Comparison of ENCODE assay signal across 1 cellular context in the genomic region with DNA sequence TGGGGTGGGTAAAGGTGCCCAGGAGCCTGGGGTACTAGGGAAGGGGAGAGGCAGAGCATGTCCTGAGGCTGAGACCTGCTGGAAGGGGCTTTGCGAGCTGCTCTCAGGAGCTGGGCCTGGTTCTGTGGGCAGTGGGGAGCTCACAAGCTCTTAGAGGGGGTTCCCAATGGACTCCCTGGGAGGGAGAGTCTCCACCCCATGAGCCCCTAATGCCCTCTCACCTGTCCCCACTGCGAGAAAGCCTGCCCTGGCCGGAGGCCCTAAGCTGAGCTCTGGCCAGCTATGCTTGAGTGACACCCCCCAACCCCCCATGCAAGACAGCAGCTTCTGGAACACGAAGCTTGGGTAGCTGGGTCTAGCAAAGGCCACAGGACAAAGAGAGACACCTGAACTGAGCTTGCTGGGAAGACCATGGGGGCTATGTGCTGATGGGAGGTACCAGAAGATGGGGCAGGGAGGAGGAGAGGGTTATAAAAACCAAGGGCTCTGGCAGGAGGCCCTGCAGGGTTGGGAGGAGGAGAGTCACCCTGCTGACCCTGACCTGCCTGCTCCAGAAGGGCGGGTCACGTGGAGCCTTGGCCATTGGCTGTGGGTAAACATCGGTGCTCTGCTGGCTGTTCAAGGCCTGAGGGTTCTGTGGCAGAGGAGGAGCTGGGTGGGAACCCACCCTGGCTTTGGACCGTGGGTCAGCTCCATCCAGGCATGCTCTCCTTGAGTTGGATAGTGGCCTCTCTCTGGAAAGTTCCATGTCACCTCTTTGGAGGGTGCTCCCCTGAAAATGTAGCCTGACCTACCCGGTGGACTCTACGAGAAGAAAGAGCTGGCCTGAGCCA.
A peak's percentile ranks its signal among the peaks of the same experiment; 100 is the strongest.
TF ChIP-seq lines count a peak whose summit lies in the region.

No MANE protein-coding gene starts in this region.

TF ChIP-seq in K562, 482 proteins besides CTCF, POLR2A, EP300 and RAD21 (continues in another document):
- TF ChIP-seq TOE1 (IDR thresholded peaks at IDR 0.05; ENCODE audit: borderline replicate concordance) (0 out of 2 replicates have a peak, but pooled peaks have one; percentile 57), TOE1 (CRISPR knock-in tag; IDR thresholded peaks at IDR 0.05; ENCODE audit: borderline replicate concordance, low read depth) (no peak), NFIC (IDR thresholded peaks at IDR 0.05) (peak; percentile 51; the same call in 1 of the 2 replicates), RFX1 (IDR thresholded peaks at IDR 0.05) (no peak), ETS2 (tag; IDR thresholded peaks at IDR 0.05; ENCODE audit: borderline replicate concordance, poor library complexity, severe bottlenecking) (no peak), ESRRA (IDR thresholded peaks at IDR 0.05; ENCODE audit: borderline replicate concordance, low read depth) (peak; percentile 57; the same call in 1 of the 2 replicates), GTF2A2 (tag; IDR thresholded peaks at IDR 0.05) (no peak)
- TF ChIP-seq, protein P1, sequence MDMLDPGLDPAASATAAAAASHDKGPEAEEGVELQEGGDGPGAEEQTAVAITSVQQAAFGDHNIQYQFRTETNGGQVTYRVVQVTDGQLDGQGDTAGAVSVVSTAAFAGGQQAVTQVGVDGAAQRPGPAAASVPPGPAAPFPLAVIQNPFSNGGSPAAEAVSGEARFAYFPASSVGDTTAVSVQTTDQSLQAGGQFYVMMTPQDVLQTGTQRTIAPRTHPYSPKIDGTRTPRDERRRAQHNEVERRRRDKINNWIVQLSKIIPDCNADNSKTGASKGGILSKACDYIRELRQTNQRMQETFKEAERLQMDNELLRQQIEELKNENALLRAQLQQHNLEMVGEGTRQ (CRISPR knock-in tag; IDR thresholded peaks at IDR 0.05), result peak; percentile 97
- TF ChIP-seq, protein P2, sequence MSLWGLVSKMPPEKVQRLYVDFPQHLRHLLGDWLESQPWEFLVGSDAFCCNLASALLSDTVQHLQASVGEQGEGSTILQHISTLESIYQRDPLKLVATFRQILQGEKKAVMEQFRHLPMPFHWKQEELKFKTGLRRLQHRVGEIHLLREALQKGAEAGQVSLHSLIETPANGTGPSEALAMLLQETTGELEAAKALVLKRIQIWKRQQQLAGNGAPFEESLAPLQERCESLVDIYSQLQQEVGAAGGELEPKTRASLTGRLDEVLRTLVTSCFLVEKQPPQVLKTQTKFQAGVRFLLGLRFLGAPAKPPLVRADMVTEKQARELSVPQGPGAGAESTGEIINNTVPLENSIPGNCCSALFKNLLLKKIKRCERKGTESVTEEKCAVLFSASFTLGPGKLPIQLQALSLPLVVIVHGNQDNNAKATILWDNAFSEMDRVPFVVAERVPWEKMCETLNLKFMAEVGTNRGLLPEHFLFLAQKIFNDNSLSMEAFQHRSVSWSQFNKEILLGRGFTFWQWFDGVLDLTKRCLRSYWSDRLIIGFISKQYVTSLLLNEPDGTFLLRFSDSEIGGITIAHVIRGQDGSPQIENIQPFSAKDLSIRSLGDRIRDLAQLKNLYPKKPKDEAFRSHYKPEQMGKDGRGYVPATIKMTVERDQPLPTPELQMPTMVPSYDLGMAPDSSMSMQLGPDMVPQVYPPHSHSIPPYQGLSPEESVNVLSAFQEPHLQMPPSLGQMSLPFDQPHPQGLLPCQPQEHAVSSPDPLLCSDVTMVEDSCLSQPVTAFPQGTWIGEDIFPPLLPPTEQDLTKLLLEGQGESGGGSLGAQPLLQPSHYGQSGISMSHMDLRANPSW (CRISPR knock-in tag; IDR thresholded peaks at IDR 0.05), result no peak
- TF ChIP-seq, protein P3, sequence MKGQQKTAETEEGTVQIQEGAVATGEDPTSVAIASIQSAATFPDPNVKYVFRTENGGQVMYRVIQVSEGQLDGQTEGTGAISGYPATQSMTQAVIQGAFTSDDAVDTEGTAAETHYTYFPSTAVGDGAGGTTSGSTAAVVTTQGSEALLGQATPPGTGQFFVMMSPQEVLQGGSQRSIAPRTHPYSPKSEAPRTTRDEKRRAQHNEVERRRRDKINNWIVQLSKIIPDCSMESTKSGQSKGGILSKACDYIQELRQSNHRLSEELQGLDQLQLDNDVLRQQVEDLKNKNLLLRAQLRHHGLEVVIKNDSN (CRISPR knock-in tag; IDR thresholded peaks at IDR 0.05), result peak; percentile 96
- TF ChIP-seq, protein P4, sequence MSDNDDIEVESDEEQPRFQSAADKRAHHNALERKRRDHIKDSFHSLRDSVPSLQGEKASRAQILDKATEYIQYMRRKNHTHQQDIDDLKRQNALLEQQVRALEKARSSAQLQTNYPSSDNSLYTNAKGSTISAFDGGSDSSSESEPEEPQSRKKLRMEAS (CRISPR knock-in tag; IDR thresholded peaks at IDR 0.05), result peak; percentile 41; the same call in 1 of the 2 replicates
- TF ChIP-seq, protein P5, sequence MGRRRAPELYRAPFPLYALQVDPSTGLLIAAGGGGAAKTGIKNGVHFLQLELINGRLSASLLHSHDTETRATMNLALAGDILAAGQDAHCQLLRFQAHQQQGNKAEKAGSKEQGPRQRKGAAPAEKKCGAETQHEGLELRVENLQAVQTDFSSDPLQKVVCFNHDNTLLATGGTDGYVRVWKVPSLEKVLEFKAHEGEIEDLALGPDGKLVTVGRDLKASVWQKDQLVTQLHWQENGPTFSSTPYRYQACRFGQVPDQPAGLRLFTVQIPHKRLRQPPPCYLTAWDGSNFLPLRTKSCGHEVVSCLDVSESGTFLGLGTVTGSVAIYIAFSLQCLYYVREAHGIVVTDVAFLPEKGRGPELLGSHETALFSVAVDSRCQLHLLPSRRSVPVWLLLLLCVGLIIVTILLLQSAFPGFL (CRISPR knock-in tag; IDR thresholded peaks at IDR 0.05), result no peak
- TF ChIP-seq, protein P6, sequence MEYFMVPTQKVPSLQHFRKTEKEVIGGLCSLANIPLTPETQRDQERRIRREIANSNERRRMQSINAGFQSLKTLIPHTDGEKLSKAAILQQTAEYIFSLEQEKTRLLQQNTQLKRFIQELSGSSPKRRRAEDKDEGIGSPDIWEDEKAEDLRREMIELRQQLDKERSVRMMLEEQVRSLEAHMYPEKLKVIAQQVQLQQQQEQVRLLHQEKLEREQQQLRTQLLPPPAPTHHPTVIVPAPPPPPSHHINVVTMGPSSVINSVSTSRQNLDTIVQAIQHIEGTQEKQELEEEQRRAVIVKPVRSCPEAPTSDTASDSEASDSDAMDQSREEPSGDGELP (CRISPR knock-in tag; IDR thresholded peaks at IDR 0.05; ENCODE audit: borderline replicate concordance), result no peak
- TF ChIP-seq, protein P7, sequence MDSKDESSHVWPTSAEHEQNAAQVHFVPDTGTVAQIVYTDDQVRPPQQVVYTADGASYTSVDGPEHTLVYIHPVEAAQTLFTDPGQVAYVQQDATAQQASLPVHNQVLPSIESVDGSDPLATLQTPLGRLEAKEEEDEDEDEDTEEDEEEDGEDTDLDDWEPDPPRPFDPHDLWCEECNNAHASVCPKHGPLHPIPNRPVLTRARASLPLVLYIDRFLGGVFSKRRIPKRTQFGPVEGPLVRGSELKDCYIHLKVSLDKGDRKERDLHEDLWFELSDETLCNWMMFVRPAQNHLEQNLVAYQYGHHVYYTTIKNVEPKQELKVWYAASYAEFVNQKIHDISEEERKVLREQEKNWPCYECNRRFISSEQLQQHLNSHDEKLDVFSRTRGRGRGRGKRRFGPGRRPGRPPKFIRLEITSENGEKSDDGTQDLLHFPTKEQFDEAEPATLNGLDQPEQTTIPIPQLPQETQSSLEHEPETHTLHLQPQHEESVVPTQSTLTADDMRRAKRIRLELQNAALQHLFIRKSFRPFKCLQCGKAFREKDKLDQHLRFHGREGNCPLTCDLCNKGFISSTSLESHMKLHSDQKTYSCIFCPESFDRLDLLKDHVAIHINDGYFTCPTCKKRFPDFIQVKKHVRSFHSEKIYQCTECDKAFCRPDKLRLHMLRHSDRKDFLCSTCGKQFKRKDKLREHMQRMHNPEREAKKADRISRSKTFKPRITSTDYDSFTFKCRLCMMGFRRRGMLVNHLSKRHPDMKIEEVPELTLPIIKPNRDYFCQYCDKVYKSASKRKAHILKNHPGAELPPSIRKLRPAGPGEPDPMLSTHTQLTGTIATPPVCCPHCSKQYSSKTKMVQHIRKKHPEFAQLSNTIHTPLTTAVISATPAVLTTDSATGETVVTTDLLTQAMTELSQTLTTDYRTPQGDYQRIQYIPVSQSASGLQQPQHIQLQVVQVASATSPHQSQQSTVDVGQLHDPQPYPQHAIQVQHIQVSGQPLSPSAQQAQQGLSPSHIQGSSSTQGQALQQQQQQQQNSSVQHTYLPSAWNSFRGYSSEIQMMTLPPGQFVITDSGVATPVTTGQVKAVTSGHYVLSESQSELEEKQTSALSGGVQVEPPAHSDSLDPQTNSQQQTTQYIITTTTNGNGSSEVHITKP (IDR thresholded peaks at IDR 0.05; ENCODE audit: partially characterized antibody), result peak; percentile 68
- TF ChIP-seq, protein P8, sequence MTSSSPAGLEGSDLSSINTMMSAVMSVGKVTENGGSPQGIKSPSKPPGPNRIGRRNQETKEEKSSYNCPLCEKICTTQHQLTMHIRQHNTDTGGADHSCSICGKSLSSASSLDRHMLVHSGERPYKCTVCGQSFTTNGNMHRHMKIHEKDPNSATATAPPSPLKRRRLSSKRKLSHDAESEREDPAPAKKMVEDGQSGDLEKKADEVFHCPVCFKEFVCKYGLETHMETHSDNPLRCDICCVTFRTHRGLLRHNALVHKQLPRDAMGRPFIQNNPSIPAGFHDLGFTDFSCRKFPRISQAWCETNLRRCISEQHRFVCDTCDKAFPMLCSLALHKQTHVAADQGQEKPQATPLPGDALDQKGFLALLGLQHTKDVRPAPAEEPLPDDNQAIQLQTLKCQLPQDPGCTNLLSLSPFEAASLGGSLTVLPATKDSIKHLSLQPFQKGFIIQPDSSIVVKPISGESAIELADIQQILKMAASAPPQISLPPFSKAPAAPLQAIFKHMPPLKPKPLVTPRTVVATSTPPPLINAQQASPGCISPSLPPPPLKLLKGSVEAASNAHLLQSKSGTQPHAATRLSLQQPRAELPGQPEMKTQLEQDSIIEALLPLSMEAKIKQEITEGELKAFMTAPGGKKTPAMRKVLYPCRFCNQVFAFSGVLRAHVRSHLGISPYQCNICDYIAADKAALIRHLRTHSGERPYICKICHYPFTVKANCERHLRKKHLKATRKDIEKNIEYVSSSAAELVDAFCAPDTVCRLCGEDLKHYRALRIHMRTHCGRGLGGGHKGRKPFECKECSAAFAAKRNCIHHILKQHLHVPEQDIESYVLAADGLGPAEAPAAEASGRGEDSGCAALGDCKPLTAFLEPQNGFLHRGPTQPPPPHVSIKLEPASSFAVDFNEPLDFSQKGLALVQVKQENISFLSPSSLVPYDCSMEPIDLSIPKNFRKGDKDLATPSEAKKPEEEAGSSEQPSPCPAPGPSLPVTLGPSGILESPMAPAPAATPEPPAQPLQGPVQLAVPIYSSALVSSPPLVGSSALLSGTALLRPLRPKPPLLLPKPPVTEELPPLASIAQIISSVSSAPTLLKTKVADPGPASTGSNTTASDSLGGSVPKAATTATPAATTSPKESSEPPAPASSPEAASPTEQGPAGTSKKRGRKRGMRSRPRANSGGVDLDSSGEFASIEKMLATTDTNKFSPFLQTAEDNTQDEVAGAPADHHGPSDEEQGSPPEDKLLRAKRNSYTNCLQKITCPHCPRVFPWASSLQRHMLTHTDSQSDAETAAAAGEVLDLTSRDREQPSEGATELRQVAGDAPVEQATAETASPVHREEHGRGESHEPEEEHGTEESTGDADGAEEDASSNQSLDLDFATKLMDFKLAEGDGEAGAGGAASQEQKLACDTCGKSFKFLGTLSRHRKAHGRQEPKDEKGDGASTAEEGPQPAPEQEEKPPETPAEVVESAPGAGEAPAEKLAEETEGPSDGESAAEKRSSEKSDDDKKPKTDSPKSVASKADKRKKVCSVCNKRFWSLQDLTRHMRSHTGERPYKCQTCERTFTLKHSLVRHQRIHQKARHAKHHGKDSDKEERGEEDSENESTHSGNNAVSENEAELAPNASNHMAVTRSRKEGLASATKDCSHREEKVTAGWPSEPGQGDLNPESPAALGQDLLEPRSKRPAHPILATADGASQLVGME (CRISPR knock-in tag; IDR thresholded peaks at IDR 0.05), result peak; percentile 27; the same call in 1 of the 2 replicates
- TF ChIP-seq, protein P9, sequence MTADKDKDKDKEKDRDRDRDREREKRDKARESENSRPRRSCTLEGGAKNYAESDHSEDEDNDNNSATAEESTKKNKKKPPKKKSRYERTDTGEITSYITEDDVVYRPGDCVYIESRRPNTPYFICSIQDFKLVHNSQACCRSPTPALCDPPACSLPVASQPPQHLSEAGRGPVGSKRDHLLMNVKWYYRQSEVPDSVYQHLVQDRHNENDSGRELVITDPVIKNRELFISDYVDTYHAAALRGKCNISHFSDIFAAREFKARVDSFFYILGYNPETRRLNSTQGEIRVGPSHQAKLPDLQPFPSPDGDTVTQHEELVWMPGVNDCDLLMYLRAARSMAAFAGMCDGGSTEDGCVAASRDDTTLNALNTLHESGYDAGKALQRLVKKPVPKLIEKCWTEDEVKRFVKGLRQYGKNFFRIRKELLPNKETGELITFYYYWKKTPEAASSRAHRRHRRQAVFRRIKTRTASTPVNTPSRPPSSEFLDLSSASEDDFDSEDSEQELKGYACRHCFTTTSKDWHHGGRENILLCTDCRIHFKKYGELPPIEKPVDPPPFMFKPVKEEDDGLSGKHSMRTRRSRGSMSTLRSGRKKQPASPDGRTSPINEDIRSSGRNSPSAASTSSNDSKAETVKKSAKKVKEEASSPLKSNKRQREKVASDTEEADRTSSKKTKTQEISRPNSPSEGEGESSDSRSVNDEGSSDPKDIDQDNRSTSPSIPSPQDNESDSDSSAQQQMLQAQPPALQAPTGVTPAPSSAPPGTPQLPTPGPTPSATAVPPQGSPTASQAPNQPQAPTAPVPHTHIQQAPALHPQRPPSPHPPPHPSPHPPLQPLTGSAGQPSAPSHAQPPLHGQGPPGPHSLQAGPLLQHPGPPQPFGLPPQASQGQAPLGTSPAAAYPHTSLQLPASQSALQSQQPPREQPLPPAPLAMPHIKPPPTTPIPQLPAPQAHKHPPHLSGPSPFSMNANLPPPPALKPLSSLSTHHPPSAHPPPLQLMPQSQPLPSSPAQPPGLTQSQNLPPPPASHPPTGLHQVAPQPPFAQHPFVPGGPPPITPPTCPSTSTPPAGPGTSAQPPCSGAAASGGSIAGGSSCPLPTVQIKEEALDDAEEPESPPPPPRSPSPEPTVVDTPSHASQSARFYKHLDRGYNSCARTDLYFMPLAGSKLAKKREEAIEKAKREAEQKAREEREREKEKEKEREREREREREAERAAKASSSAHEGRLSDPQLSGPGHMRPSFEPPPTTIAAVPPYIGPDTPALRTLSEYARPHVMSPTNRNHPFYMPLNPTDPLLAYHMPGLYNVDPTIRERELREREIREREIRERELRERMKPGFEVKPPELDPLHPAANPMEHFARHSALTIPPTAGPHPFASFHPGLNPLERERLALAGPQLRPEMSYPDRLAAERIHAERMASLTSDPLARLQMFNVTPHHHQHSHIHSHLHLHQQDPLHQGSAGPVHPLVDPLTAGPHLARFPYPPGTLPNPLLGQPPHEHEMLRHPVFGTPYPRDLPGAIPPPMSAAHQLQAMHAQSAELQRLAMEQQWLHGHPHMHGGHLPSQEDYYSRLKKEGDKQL (CRISPR knock-in tag; IDR thresholded peaks at IDR 0.05; ENCODE audit: borderline replicate concordance), result no peak
